Comparison of ENCODE assay signal across 7 cellular contexts in the genomic region with DNA sequence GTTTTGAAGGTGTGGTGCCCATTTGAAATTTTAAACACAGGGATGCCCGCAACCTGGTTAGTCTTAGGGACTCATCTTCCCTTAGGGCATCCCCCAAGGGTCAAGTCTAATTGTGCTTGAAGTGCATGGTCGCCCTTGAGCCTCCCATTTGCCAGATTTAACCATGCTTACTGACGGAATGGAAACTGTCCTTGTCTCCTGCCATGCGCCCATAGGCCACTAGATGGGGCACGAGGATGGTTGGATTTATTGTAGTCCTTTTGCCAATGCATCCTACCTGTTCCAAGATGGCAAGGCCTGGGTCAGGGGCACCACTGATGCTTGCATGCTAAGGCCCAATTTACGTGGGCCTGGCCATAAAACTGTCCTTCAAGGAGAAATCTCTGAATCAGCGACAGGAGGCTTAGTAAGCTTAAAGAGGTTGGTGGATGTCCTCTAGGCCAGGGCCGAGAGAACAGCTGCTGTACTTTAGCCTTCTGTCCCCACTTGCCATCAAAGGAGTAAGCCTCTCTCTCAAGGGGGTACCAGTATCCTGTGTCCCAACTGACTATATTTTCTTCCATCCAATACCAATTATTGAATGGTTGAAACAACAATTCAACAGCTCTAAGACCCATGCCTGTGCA.
DNase-seq lines count a peak whose midpoint lies in the region; ATAC-seq and TF ChIP-seq lines count a peak whose summit lies in the region.

No MANE protein-coding gene starts in this region.

- no peak for TF ChIP-seq POLR2A in testis (IDR thresholded peaks at IDR 0.05)

- TF ChIP-seq CTCF in testis (IDR thresholded peaks at IDR 0.05): peak in 2 of 3 experiments; percentile 52 to 69

- no peaks in the 10 kb centered on the region for H3K27me3 ChIP-seq in testis

- H3K9me3 ChIP-seq in testis: no peaks in the 10 kb centered on the region

- H3K4me1 ChIP-seq in testis: no peaks in the 10 kb centered on the region

- DNase-seq in Daoy (ENCODE audit: low read depth) (peak; percentile 31), NCI-H524 (lab: John Stamatoyannopoulos, UW) (peak; percentile 66 to 84), astrocyte of the hippocampus (ENCODE audit: low read depth, low spot score) (peak; percentile 53), islet precursor cell (peak; percentile 81), testis (peak; percentile 57)

- ATAC-seq in GM19025 (IDR thresholded peaks at IDR 0.05; ENCODE audit: low read depth, unreplicated experiment) (peak; percentile 77), HG03066 (IDR thresholded peaks at IDR 0.05; ENCODE audit: low read depth, unreplicated experiment) (peak; percentile 84)

- no peak overlapping the region for H3K27ac ChIP-seq in testis

- H3K36me3 ChIP-seq in testis (ENCODE audit: low read depth, missing control alignments): no peaks in the 10 kb centered on the region

- WGBS in testis, 2 donors: 59 to 68% methylated on average over 8 of the region's 8 CpGs

- no peak overlapping the region for H3K4me3 ChIP-seq in testis

- intact Hi-C loops in testis (cut with DNase I; ENCODE audit: low total_unique reads): no loop called here

Comparison
In these comparisons a context has a peak if more than half of its experiments do, and no peak if none do; other contexts are left out.
1. DNase-seq: peak in every context shown above with its lines; median percentile 81 in islet precursor cell; 75 in NCI-H524; 57 in testis; 53 in astrocyte of the hippocampus; 31 in Daoy.